In the genomic region with DNA sequence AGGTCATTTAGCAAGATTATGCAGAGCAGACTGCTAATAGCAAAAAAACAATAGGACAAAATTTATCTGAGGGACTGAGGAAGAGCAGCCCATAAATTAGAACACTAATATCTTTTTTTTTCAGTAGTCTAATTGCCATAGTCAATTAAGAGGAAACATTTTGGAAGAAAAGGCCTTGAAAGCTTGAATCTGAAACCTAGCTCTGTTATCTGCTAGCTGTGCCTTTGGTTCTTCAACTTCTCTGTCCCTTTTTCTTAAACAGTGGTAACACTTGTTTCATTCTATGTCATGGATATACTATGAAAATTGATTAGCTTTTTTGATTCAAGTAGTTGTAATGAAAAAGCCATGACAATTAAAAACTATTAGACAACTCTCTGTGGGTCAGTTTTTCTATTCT, we compare ENCODE assay signal across 1 cellular context.
TF ChIP-seq lines count a peak whose summit lies in the region.

No MANE protein-coding gene starts in this region.

TF ChIP-seq in HCT116, 20 proteins besides CTCF, POLR2A, EP300 and RAD21:
- TF ChIP-seq YY1 (IDR thresholded peaks at IDR 0.05; ENCODE audit: extremely low read depth, insufficient replicate concordance, low read depth, low read length) (no peak), ELF1 (IDR thresholded peaks at IDR 0.05; ENCODE audit: borderline replicate concordance, low read depth) (no peak), SP1 (IDR thresholded peaks at IDR 0.05; ENCODE audit: low read depth) (no peak), EZH2phosphoT487 (IDR thresholded peaks at IDR 0.05; ENCODE audit: borderline replicate concordance) (no peak), EZH2 (IDR thresholded peaks at IDR 0.05) (no peak), SIN3A (IDR thresholded peaks at IDR 0.05; ENCODE audit: low read depth) (no peak), TCF7L2 (IDR thresholded peaks at IDR 0.05; ENCODE audit: borderline replicate concordance, extremely low read depth, insufficient read depth, insufficient read length) (no peak), ZNF274 (IDR thresholded peaks at IDR 0.05; ENCODE audit: low read depth, low read length) (no peak), CEBPB (IDR thresholded peaks at IDR 0.05; ENCODE audit: low read depth) (no peak), EGR1 (IDR thresholded peaks at IDR 0.05; ENCODE audit: low read depth) (no peak), CBX3 (IDR thresholded peaks at IDR 0.05; ENCODE audit: low read depth) (no peak), ZFX (IDR thresholded peaks at IDR 0.05) (no peak), JUND (IDR thresholded peaks at IDR 0.05) (no peak)
- TF ChIP-seq, protein P1, sequence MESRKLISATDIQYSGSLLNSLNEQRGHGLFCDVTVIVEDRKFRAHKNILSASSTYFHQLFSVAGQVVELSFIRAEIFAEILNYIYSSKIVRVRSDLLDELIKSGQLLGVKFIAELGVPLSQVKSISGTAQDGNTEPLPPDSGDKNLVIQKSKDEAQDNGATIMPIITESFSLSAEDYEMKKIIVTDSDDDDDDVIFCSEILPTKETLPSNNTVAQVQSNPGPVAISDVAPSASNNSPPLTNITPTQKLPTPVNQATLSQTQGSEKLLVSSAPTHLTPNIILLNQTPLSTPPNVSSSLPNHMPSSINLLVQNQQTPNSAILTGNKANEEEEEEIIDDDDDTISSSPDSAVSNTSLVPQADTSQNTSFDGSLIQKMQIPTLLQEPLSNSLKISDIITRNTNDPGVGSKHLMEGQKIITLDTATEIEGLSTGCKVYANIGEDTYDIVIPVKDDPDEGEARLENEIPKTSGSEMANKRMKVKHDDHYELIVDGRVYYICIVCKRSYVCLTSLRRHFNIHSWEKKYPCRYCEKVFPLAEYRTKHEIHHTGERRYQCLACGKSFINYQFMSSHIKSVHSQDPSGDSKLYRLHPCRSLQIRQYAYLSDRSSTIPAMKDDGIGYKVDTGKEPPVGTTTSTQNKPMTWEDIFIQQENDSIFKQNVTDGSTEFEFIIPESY (IDR thresholded peaks at IDR 0.05; ENCODE audit: extremely low read depth, insufficient replicate concordance, low read length): no peak
- TF ChIP-seq, protein P2, sequence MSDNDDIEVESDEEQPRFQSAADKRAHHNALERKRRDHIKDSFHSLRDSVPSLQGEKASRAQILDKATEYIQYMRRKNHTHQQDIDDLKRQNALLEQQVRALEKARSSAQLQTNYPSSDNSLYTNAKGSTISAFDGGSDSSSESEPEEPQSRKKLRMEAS (IDR thresholded peaks at IDR 0.05): no peak
- TF ChIP-seq, protein P3, sequence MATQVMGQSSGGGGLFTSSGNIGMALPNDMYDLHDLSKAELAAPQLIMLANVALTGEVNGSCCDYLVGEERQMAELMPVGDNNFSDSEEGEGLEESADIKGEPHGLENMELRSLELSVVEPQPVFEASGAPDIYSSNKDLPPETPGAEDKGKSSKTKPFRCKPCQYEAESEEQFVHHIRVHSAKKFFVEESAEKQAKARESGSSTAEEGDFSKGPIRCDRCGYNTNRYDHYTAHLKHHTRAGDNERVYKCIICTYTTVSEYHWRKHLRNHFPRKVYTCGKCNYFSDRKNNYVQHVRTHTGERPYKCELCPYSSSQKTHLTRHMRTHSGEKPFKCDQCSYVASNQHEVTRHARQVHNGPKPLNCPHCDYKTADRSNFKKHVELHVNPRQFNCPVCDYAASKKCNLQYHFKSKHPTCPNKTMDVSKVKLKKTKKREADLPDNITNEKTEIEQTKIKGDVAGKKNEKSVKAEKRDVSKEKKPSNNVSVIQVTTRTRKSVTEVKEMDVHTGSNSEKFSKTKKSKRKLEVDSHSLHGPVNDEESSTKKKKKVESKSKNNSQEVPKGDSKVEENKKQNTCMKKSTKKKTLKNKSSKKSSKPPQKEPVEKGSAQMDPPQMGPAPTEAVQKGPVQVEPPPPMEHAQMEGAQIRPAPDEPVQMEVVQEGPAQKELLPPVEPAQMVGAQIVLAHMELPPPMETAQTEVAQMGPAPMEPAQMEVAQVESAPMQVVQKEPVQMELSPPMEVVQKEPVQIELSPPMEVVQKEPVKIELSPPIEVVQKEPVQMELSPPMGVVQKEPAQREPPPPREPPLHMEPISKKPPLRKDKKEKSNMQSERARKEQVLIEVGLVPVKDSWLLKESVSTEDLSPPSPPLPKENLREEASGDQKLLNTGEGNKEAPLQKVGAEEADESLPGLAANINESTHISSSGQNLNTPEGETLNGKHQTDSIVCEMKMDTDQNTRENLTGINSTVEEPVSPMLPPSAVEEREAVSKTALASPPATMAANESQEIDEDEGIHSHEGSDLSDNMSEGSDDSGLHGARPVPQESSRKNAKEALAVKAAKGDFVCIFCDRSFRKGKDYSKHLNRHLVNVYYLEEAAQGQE (IDR thresholded peaks at IDR 0.05; ENCODE audit: low read depth): no peak
- TF ChIP-seq, protein P4, sequence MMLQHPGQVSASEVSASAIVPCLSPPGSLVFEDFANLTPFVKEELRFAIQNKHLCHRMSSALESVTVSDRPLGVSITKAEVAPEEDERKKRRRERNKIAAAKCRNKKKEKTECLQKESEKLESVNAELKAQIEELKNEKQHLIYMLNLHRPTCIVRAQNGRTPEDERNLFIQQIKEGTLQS (IDR thresholded peaks at IDR 0.05): no peak
